In the genomic region with DNA sequence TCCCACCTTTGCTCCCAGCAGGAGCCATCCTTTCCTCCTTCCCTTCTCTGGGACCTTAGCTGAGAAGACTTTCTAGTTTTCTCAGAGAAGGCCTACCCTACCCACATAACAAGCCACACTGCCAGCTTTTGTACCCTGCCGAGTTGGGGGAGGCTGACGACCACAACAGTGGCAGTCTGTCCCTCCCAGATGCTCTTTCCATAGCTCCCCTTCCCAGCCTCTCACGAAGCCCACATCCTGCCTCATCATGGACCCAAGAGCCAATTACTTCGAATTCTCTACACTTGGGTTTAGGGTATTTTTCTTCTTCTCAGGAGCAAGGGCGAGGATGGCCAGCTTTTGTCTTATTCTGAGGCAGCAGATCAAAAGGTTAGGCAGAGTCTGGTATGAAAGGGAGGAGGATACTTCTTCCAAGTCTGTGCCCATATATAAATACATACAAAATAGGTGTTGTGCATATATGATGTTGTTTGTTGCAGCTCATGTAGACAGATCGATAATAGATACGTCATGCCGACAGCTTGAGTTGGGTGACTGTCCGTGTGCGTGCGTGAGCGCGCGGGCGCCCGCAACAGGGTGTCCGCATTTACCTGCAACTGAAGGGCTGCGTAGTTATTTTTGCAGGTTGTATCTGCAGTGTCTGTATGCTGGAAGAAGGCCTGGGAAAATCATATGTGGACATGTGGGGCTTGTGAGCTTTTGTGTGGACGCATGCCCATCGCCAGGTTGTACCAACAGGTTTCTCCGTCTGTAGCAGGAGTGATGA, we compare ENCODE assay signal across 8 cellular contexts. TPM values are rescaled to one million over a fixed set of nuclear protein-coding genes. Genes with fewer than 3 reads are reported as not detected.
A peak's percentile ranks its signal among the peaks of the same experiment; 100 is the strongest.
DNase-seq lines count a peak whose midpoint lies in the region; FAIRE-seq and TF ChIP-seq lines count a peak whose summit lies in the region.

No MANE protein-coding gene starts in this region.

- H3K79me2 ChIP-seq in endothelial cell of umbilical vein (ENCODE audit: control insufficient read depth, insufficient read depth, low read length): peaks cover 2% of the 10 kb centered on the region

- H3K27ac ChIP-seq in Peyer's patch (no peak overlapping the region), endothelial cell of umbilical vein (ENCODE audit: insufficient read depth, low read depth, low read length) (no peak overlapping the region), rectal smooth muscle tissue (ENCODE audit: low read depth, low read length) (no peak overlapping the region)

- H3K36me3 ChIP-seq in Peyer's patch: no peaks in the 10 kb centered on the region
- no peaks in the 10 kb centered on the region for H3K36me3 ChIP-seq in endothelial cell of umbilical vein (ENCODE audit: control insufficient read depth in 2 of 2, extremely low read depth in 1 of 2, insufficient read depth in 2 of 2, low read length in 2 of 2)
- no peaks in the 10 kb centered on the region for H3K36me3 ChIP-seq in rectal smooth muscle tissue (ENCODE audit: control insufficient read depth, insufficient read depth, low read length)

- H3K4me3 ChIP-seq in GM08714 (ENCODE audit: low read length) (peak overlapping the region; percentile 10; the same call in 1 of the 2 replicates), Peyer's patch (peak overlapping the region; percentile 52 to 66 (median 53)), endothelial cell of umbilical vein (replicated peaks in 1 of 3; ENCODE audit: insufficient read depth in 1 of 3, low read depth in 1 of 3, low read length in 3 of 3) (no peak overlapping the region), rectal smooth muscle tissue (ENCODE audit: low read length) (peak overlapping the region; percentile 62)

- H2AFZ ChIP-seq in endothelial cell of umbilical vein (ENCODE audit: low read depth, low read length): peak overlapping the region; percentile 47

- BruUV-seq in endothelial cell of umbilical vein (replicated peaks; lab: Mats Ljungman, UMichigan): no TSS peak

- intact Hi-C loops in endothelial cell of umbilical vein (cut with micrococcal nuclease): loop anchor here (1.0 kb wide), 1 partner anchor 14 kb away; no protein-coding TSS in a partner anchor

- H3K4me2 ChIP-seq in endothelial cell of umbilical vein (ENCODE audit: insufficient read depth, low read length): peak overlapping the region; percentile 39

- dilution Hi-C loops in endothelial cell of umbilical vein (cut with MboI; ENCODE audit: extremely low pct_ligation_motif_present, low sequenced_read_pairs): no loop called here

- DNase-seq in Peyer's patch (no peak), endothelial cell of umbilical vein (ENCODE audit: low read depth, low spot score) (no peak), SW 1271 (lab: John Stamatoyannopoulos, UW) (no peak), kidney glomerular epithelial cell (lab: John Stamatoyannopoulos, UW) (no peak), islet precursor cell (no peak)
- no peak for DNase-seq in effector CD8-positive, alpha-beta T cell (lab: John Stamatoyannopoulos, UW)

- TF ChIP-seq CTCF in Peyer's patch (IDR thresholded peaks at IDR 0.05): no peak
- no peak for TF ChIP-seq CTCF in endothelial cell of umbilical vein (IDR thresholded peaks at IDR 0.05; ENCODE audit: extremely low read depth in 1 of 2, insufficient read depth in 1 of 2, low read depth in 1 of 2, low read length in 2 of 2)

- H3K27me3 ChIP-seq in Peyer's patch (no peaks in the 10 kb centered on the region), endothelial cell of umbilical vein (ENCODE audit: control insufficient read depth in 2 of 2, insufficient read depth in 2 of 2, low read length in 2 of 2) (peaks cover 7 to 8% of the 10 kb centered on the region in 2 experiments), rectal smooth muscle tissue (ENCODE audit: control insufficient read depth, insufficient read depth, low read length) (peaks cover 16% of the 10 kb centered on the region)

- H3K4me1 ChIP-seq in Peyer's patch (peaks cover 0 to 14% (median 9%) of the 10 kb centered on the region in 4 donors), endothelial cell of umbilical vein (ENCODE audit: control insufficient read depth, extremely low read depth, insufficient read depth, low read length) (peaks cover 13% of the 10 kb centered on the region), rectal smooth muscle tissue (ENCODE audit: control insufficient read depth, insufficient read depth, low read length) (no peaks in the 10 kb centered on the region)

- no peaks in the 10 kb centered on the region for H3K9me1 ChIP-seq in endothelial cell of umbilical vein (replicated peaks; ENCODE audit: control insufficient read depth, extremely low read depth, insufficient read depth, low read length)

- CTCF ChIA-PET in endothelial cell of umbilical vein (lab: Charles Lee): interaction anchor here (0.6 to 16.9 kb wide), 15 partner anchors 10 to 177 kb away, joined by 3 to 301 read pairs (median 6); partner anchors contain the start of genes ESAM, SIAE and SPA17

- FAIRE-seq in endothelial cell of umbilical vein (lab: Jason Lieb, UNC): no peak

- POLR2A ChIA-PET in endothelial cell of umbilical vein (lab: Charles Lee): interaction anchor here (0.6 kb wide), 1 partner anchor 23 kb away, joined by 6 read pairs; no protein-coding TSS in a partner anchor

- H4K20me1 ChIP-seq in endothelial cell of umbilical vein (replicated peaks; ENCODE audit: control insufficient read depth, extremely low read depth, insufficient read depth, low read length): no peaks in the 10 kb centered on the region

- H3K9me3 ChIP-seq in Peyer's patch (no peaks in the 10 kb centered on the region), endothelial cell of umbilical vein (replicated peaks; ENCODE audit: control insufficient read depth, insufficient read depth, low read length) (no peaks in the 10 kb centered on the region)

- H3K9ac ChIP-seq in endothelial cell of umbilical vein (replicated peaks; ENCODE audit: extremely low read depth, insufficient read depth, low read length): no peak overlapping the region
- no peak overlapping the region for H3K9ac ChIP-seq in rectal smooth muscle tissue (ENCODE audit: low read length)

- TF ChIP-seq POLR2A in Peyer's patch (IDR thresholded peaks at IDR 0.05): no peak
- TF ChIP-seq POLR2A in endothelial cell of umbilical vein (IDR thresholded peaks at IDR 0.05; ENCODE audit: low read depth, low read length): no peak

TF ChIP-seq in endothelial cell of umbilical vein, 7 proteins besides CTCF, POLR2A, EP300 and RAD21:
- TF ChIP-seq MYC (IDR thresholded peaks at IDR 0.05; ENCODE audit: low read depth, low read length) (no peak), EZH2 (IDR thresholded peaks at IDR 0.05; ENCODE audit: borderline replicate concordance, low read depth, low read length, severe bottlenecking) (peak; percentile 32)

RNA-seq across cellular contexts. Expression of gene NRGN, which starts 0.8 kb away (rescaled TPM):
- 10 to 100 TPM in 1 of 4 donors, under 1 TPM in 1, not detected in 2; 0.67 to 10.7 TPM for total RNA-seq in Peyer's patch
- total RNA-seq in endothelial cell of umbilical vein: 30.9 and 33.5 TPM in 2 replicates
- 29.1 and 31.5 TPM in 2 replicates for polyA plus RNA-seq in endothelial cell of umbilical vein
- 24.3 and 27.7 TPM in 2 replicates for polyA plus RNA-seq in endothelial cell of umbilical vein (2011; cell fraction: cytosol; rRNA removed)
- polyA plus RNA-seq in endothelial cell of umbilical vein (2011; cell fraction: nucleus; rRNA removed): 24.0 and 26.1 TPM in 2 replicates
- polyA plus RNA-seq in endothelial cell of umbilical vein (2012): 24.3 and 42.3 TPM in 2 replicates
- polyA minus RNA-seq in endothelial cell of umbilical vein: 7.5 and 11.0 TPM in 2 replicates
- polyA minus RNA-seq in endothelial cell of umbilical vein (2011; cell fraction: cytosol; rRNA and poly(A)+ RNA removed): 1.3 TPM
- polyA minus RNA-seq in endothelial cell of umbilical vein (2011; cell fraction: nucleus; rRNA and poly(A)+ RNA removed): 5.5 and 9.1 TPM in 2 replicates

RNA-seq across cellular contexts. Expression of gene VSIG2, which starts 13.2 kb away (rescaled TPM):
- total RNA-seq in Peyer's patch: not detected
- 3.6 and 7.0 TPM in 2 replicates for total RNA-seq in endothelial cell of umbilical vein
- polyA plus RNA-seq in endothelial cell of umbilical vein: 0.94 and 1.2 TPM in 2 replicates
- 0.34 and 0.45 TPM in 2 replicates for polyA plus RNA-seq in endothelial cell of umbilical vein (2011; cell fraction: cytosol; rRNA removed)
- 5.8 and 9.3 TPM in 2 replicates for polyA plus RNA-seq in endothelial cell of umbilical vein (2011; cell fraction: nucleus; rRNA removed)
- polyA plus RNA-seq in endothelial cell of umbilical vein (2012): 1.1 TPM in 2 replicates
- polyA minus RNA-seq in endothelial cell of umbilical vein: 0.32 and 0.49 TPM in 2 replicates
- polyA minus RNA-seq in endothelial cell of umbilical vein (2011; cell fraction: cytosol; rRNA and poly(A)+ RNA removed): not detected
- 0.38 and 0.63 TPM in 2 replicates for polyA minus RNA-seq in endothelial cell of umbilical vein (2011; cell fraction: nucleus; rRNA and poly(A)+ RNA removed)

RNA-seq across cellular contexts. Expression of gene ESAM, which starts 23.2 kb away (rescaled TPM):
- total RNA-seq in Peyer's patch (10 to 100 TPM in 1 of 4 donors, 1 to 10 TPM in 3; 1.2 to 11.1 (median 6.6) TPM), endothelial cell of umbilical vein (273 and 303 TPM in 2 replicates)
- polyA plus RNA-seq in endothelial cell of umbilical vein: 383 and 451 TPM in 2 replicates
- polyA plus RNA-seq in endothelial cell of umbilical vein (2011; cell fraction: cytosol; rRNA removed): 364 and 365 TPM in 2 replicates
- polyA plus RNA-seq in endothelial cell of umbilical vein (2011; cell fraction: nucleus; rRNA removed): 321 and 349 TPM in 2 replicates
- polyA plus RNA-seq in endothelial cell of umbilical vein (2012): 148 and 187 TPM in 2 replicates
- polyA minus RNA-seq in endothelial cell of umbilical vein: 205 and 226 TPM in 2 replicates
- polyA minus RNA-seq in endothelial cell of umbilical vein (2011; cell fraction: cytosol; rRNA and poly(A)+ RNA removed): 0.51 TPM
- 66.6 and 81.3 TPM in 2 replicates for polyA minus RNA-seq in endothelial cell of umbilical vein (2011; cell fraction: nucleus; rRNA and poly(A)+ RNA removed)

Comparison
In these comparisons a context has a peak if more than half of its experiments do, and no peak if none do; other contexts are left out.
1. H3K4me3 ChIP-seq: peak in GM08714 (single experiment), Peyer's patch (4 of 4) and rectal smooth muscle tissue (single experiment); none in endothelial cell of umbilical vein (0 of 3).
2. RNA of gene ESAM, which starts 23.2 kb away (total RNA-seq): 273 to 303 TPM in endothelial cell of umbilical vein; 1.2 to 11.1 TPM in Peyer's patch; every median in the first group is over 10 times any median in the second.